In the genomic region with DNA sequence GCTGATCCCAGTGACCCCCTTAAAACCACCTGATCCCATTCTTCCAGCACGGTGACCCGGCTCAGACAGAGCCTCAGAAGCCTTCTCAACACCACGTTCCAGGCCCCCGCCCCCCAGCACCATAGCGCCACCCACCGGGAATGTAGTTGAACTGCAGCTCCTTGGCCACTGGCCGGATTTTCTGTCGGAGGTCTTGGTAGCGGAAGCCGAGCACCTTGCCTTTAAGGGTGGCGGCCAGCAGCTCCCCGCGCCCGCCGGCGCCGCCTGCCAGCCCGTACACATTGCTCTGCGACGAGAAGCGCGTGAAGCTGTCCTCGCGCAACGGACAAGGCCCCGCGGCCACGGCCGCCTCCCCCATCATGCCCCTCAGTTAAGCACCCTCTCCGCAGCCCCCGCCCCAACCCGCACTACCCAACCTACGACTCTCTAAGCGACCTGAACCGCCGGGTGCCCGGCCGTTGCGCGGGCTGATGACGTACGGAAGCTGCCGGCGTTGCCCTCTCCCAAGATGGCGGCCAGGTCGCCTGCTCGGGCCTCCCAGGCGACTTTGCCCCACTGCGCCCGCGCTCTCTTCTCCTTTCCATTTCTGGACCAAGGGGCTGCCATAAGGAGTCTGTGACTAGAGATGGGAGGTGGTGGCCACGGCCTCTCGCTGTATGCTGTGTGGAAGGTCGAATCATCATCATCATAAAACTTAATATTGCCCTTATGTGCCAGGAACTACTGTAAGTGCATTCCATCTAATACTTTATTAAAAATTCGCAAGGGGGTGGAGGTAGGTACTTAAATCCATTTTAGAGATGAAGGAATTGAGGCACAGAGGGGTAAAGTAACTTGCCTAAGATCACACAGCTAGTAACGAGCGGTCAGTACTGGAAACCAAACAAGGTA, we compare ENCODE assay signal across 8 cellular contexts. TPM values are rescaled to one million over a fixed set of nuclear protein-coding genes. Genes with fewer than 3 reads are reported as not detected.
DNase-seq lines count a peak whose midpoint lies in the region; ATAC-seq and TF ChIP-seq lines count a peak whose summit lies in the region.

A gene (minus strand): TSS at position 420 of the 891 bp plus-strand sequence. CDS start 59 bp downstream, at position 361.

- H3K27ac Mint-ChIP-seq in chondrocyte (ENCODE audit: unreplicated experiment): peak within 1 kb of the TSS; percentile 99

- H3K4me3 Mint-ChIP-seq in chondrocyte (ENCODE audit: unreplicated experiment): peak within 1 kb of the TSS; percentile 98

- H3K36me3 Mint-ChIP-seq in chondrocyte (ENCODE audit: low read depth): no peaks in the 10 kb centered on the region

- TF ChIP-seq CTCF in AG09319 (IDR thresholded peaks at IDR 0.05; ENCODE audit: low read depth, low read length) (peak; percentile 94), chondrocyte (IDR thresholded peaks at IDR 0.05) (peak; percentile 99)

- H3K9me3 Mint-ChIP-seq in chondrocyte (ENCODE audit: low read depth): no peaks in the 10 kb centered on the region

- H3K27me3 Mint-ChIP-seq in chondrocyte (ENCODE audit: low read depth): no peaks in the 10 kb centered on the region

- peak; percentile 71 for DNase-seq in AG09319 (ENCODE audit: extremely low read depth, low read depth)
- DNase-seq in NCI-H460 (ENCODE audit: extremely low read depth, low read depth): peak; percentile 83
- DNase-seq in activated CD4-positive, alpha-beta T cell treated with anti-CD3 and anti-CD28 coated beads for 1 hour: peak; percentile 85
- DNase-seq in chondrocyte (ENCODE audit: low spot score): no peak
- peak; percentile 79 for DNase-seq in kidney glomerular epithelial cell (lab: John Stamatoyannopoulos, UW)
- peak; percentile 94 for DNase-seq in stimulated activated CD4-positive, alpha-beta T cell treated with anti-CD3 and anti-CD28 coated beads, Interleukin-15, amount 100 ng/mL, for 24 hours

- peak; percentile 73 for ATAC-seq in GM19025 (IDR thresholded peaks at IDR 0.05; ENCODE audit: low read depth, unreplicated experiment)
- peak; percentile 45 for ATAC-seq in HG03378 (IDR thresholded peaks at IDR 0.05; ENCODE audit: unreplicated experiment)

- peaks cover 20% of the 10 kb centered on the region for H3K4me1 Mint-ChIP-seq in chondrocyte (ENCODE audit: low read depth)

RNA-seq across cellular contexts. Expression of the gene that starts here (rescaled TPM):
- 4.0 and 4.1 TPM in 2 replicates for total RNA-seq in NCI-H460 (2014; rRNA removed; shearing (Covaris generic))
- polyA plus RNA-seq in NCI-H460 (2014; cell fraction: nucleus; rRNA removed): 5.1 and 7.5 TPM in 2 replicates
- 9.1 to 12.0 TPM (median 9.7 TPM) in 3 replicates for total RNA-seq in chondrocyte
